ENCODE assay signal across 9 cellular contexts in genomic region chr4:113328514-113328913, GRCh38.
DNase-seq lines count a peak whose midpoint lies in the region; ATAC-seq and TF ChIP-seq lines count a peak whose summit lies in the region.
"Had no signal": no experiment of that assay in that cellular context is flagged by ENCODE, and none has a peak within 500 bp of the region (broad histone marks: within the 10 kb centered on the region; RNA-seq: fewer than 3 reads in every experiment).

No MANE protein-coding gene starts in this region.

- H3K9ac ChIP-seq in GM23248 = no peak overlapping the region

- H3K27me3 Mint-ChIP-seq in activated CD8-positive, alpha-beta memory T cell treated with anti-CD3 and anti-CD28 coated beads, Interleukin-2, amount 10 ng/mL, durations not matched to agents 7 days and 5 days = peaks cover 21% of the 10 kb centered on the region
- H3K27me3 Mint-ChIP-seq: dendritic cell treated with granulocyte-macrophage colony-stimulating factor and Interleukin-4, amounts not matched to agents 40 ng/mL and 50 ng/mL, for 4 days had no signal

- no peak overlapping the region for H3K27ac Mint-ChIP-seq in activated CD8-positive, alpha-beta memory T cell treated with anti-CD3 and anti-CD28 coated beads, Interleukin-2, amount 10 ng/mL, durations not matched to agents 7 days and 5 days
- H3K27ac Mint-ChIP-seq: dendritic cell treated with granulocyte-macrophage colony-stimulating factor and Interleukin-4, amounts not matched to agents 40 ng/mL and 50 ng/mL, for 4 days had no signal

- DNase-seq in AG09319 (ENCODE audit: extremely low read depth, low read depth) (no peak), GM23248 (peak; percentile 23), Panc1 (ENCODE audit: low read depth, low spot score) (no peak), heart left ventricle (no peak), pons (ENCODE audit: low spot score) (no peak)
- no peak for DNase-seq in activated CD8-positive, alpha-beta memory T cell treated with anti-CD3 and anti-CD28 coated beads, Interleukin-2, amount 10 ng/mL, durations not matched to agents 7 days and 5 days

- H3K4me3 ChIP-seq in GM23248 (no peak overlapping the region), Panc1 (ENCODE audit: low read depth in 2 of 2, low read length in 2 of 2) (no peak overlapping the region), heart left ventricle (no peak overlapping the region)

- H3F3A ChIP-seq in GM23248 (ENCODE audit: insufficient read depth) = no peaks in the 10 kb centered on the region

- intact Hi-C loops in Panc1 (cut with micrococcal nuclease; ENCODE audit: unreplicated experiment) = no loop called here
- intact Hi-C loops in heart left ventricle (cut with DNase I) = no loop called here

- H3K36me3 Mint-ChIP-seq in activated CD8-positive, alpha-beta memory T cell treated with anti-CD3 and anti-CD28 coated beads, Interleukin-2, amount 10 ng/mL, durations not matched to agents 7 days and 5 days = no peaks in the 10 kb centered on the region

- no peak for TF ChIP-seq POLR2A in heart left ventricle (IDR thresholded peaks at IDR 0.05)

- no peak for ATAC-seq in Panc1
- ATAC-seq in heart left ventricle = peak in 2 of 4 donors; percentile 55 to 62
- no peak for ATAC-seq in HG02623 (IDR thresholded peaks at IDR 0.05; ENCODE audit: unreplicated experiment)
- ATAC-seq in GM21515 (IDR thresholded peaks at IDR 0.05; ENCODE audit: unreplicated experiment) = no peak
- no peak for ATAC-seq in activated CD8-positive, alpha-beta memory T cell treated with anti-CD3 and anti-CD28 coated beads, Interleukin-2, amount 10 ng/mL, durations not matched to agents 7 days and 5 days

- in situ Hi-C loops in GM23248 (cut with MboI) = no loop called here
- in situ Hi-C loops in Panc1 (cut with HindIII; ENCODE audit: low pct_unique_long_range_greater_than_20kb, low sequenced_read_pairs) = no loop called here

- no peaks in the 10 kb centered on the region for H3K9me3 ChIP-seq in GM23248 (ENCODE audit: low read depth)
- H3K9me3 ChIP-seq in Panc1 (ENCODE audit: control insufficient read depth, insufficient read depth, low read depth, low read length) = no peaks in the 10 kb centered on the region
- no peaks in the 10 kb centered on the region for H3K9me3 ChIP-seq in heart left ventricle

- CTCF ChIA-PET in Panc1 (lab: Charles Lee) = no interaction called here
- CTCF ChIA-PET in activated CD8-positive, alpha-beta memory T cell treated with anti-CD3 and anti-CD28 coated beads, Interleukin-2, amount 10 ng/mL, durations not matched to agents 7 days and 5 days (lab: Charles Lee) = no interaction called here

- H3K27me3 ChIP-seq in GM23248 (replicated peaks; ENCODE audit: insufficient read depth) (no peaks in the 10 kb centered on the region), Panc1 (ENCODE audit: control insufficient read depth, insufficient read depth, low read length) (no peaks in the 10 kb centered on the region), heart left ventricle (no peaks in the 10 kb centered on the region)

- H3K9me3 Mint-ChIP-seq in activated CD8-positive, alpha-beta memory T cell treated with anti-CD3 and anti-CD28 coated beads, Interleukin-2, amount 10 ng/mL, durations not matched to agents 7 days and 5 days (ENCODE audit: low read depth) = no peaks in the 10 kb centered on the region
- H3K9me3 Mint-ChIP-seq: dendritic cell treated with granulocyte-macrophage colony-stimulating factor and Interleukin-4, amounts not matched to agents 40 ng/mL and 50 ng/mL, for 4 days had no signal

- H3K4me3 Mint-ChIP-seq in activated CD8-positive, alpha-beta memory T cell treated with anti-CD3 and anti-CD28 coated beads, Interleukin-2, amount 10 ng/mL, durations not matched to agents 7 days and 5 days = no peak overlapping the region
- H3K4me3 Mint-ChIP-seq: dendritic cell treated with granulocyte-macrophage colony-stimulating factor and Interleukin-4, amounts not matched to agents 40 ng/mL and 50 ng/mL, for 4 days had no signal

- H3K4me2 ChIP-seq in GM23248 (ENCODE audit: unreplicated experiment) = no peak overlapping the region

- no peaks in the 10 kb centered on the region for H3K9me2 ChIP-seq in GM23248 (ENCODE audit: insufficient read depth)

- BruUV-seq in Panc1 (replicated peaks; lab: Mats Ljungman, UMichigan) = no TSS peak

- 97 to 98% methylated on average over 3 of the region's 3 CpGs for WGBS in GM23248 (ENCODE audit: low coverage in 1 of 2, low lambda C conversion rate in 2 of 2, missing lambda C conversion rate in 2 of 2), 2 experiments
- WGBS in heart left ventricle, 4 donors = 94 to 96% (median 96%) methylated on average over 3 of the region's 3 CpGs

- H4K20me1 ChIP-seq in GM23248 (ENCODE audit: insufficient read depth) = no peaks in the 10 kb centered on the region

- POLR2A ChIA-PET in Panc1 (lab: Charles Lee) = no interaction called here

- H3K36me3 ChIP-seq in GM23248 (ENCODE audit: low read depth) (no peaks in the 10 kb centered on the region), Panc1 (ENCODE audit: control insufficient read depth, insufficient read depth, low read length) (no peaks in the 10 kb centered on the region), heart left ventricle (peaks cover 0 to 50% (median 14%) of the 10 kb centered on the region in 9 donors)

- peak; percentile 20 for TF ChIP-seq CTCF in AG09319 (IDR thresholded peaks at IDR 0.05; ENCODE audit: low read depth, low read length)
- peak; percentile 67 for TF ChIP-seq CTCF in Panc1 (IDR thresholded peaks at IDR 0.05)
- peak in 9 of 12 donors; percentile 9 to 47 (median 34) for TF ChIP-seq CTCF in heart left ventricle (IDR thresholded peaks at IDR 0.05)

- no peak overlapping the region for H2AFZ ChIP-seq in GM23248

- no peaks in the 10 kb centered on the region for H3K79me2 ChIP-seq in GM23248 (ENCODE audit: insufficient read depth)

- H3K4me1 Mint-ChIP-seq in activated CD8-positive, alpha-beta memory T cell treated with anti-CD3 and anti-CD28 coated beads, Interleukin-2, amount 10 ng/mL, durations not matched to agents 7 days and 5 days = peaks cover 8% of the 10 kb centered on the region

- H3K27ac ChIP-seq in GM23248 (no peak overlapping the region), Panc1 (ENCODE audit: low read length) (no peak overlapping the region), heart left ventricle (no peak overlapping the region)

- H3K4me1 ChIP-seq in GM23248 (ENCODE audit: insufficient read depth) (peaks cover 7% of the 10 kb centered on the region; the same call in 1 of the 2 replicates), Panc1 (ENCODE audit: control insufficient read depth, insufficient read depth, low read length) (no peaks in the 10 kb centered on the region), heart left ventricle (peaks cover 0 to 3% (median 0%) of the 10 kb centered on the region in 12 donors)
